9 cellular contexts compared by ENCODE assay signal in genomic region chr9:134327671-134328231, GRCh38. TPM values are rescaled to one million over a fixed set of nuclear protein-coding genes. Genes with fewer than 3 reads are reported as not detected.
DNase-seq lines count a peak whose midpoint lies in the region; ATAC-seq and TF ChIP-seq lines count a peak whose summit lies in the region.
"Had no signal": no experiment of that assay in that cellular context is flagged by ENCODE, and none has a peak within 500 bp of the region (broad histone marks: within the 10 kb centered on the region; RNA-seq: fewer than 3 reads in every experiment).

No MANE protein-coding gene starts in this region.

- TF ChIP-seq CTCF in DND-41 (IDR thresholded peaks at IDR 0.05; ENCODE audit: borderline replicate concordance, extremely low read depth, low read length, poor library complexity, severe bottlenecking) (no peak), WTC11 (IDR thresholded peaks at IDR 0.05) (no peak), left ventricle myocardium inferior (IDR thresholded peaks at IDR 0.05; ENCODE audit: borderline replicate concordance) (no peak)

- H3K27me3 ChIP-seq in DND-41 (ENCODE audit: insufficient read depth, low read length, poor library complexity) (peaks cover 2% of the 10 kb centered on the region), left ventricle myocardium inferior (ENCODE audit: low read depth) (no peaks in the 10 kb centered on the region), rectal smooth muscle tissue (ENCODE audit: control insufficient read depth, insufficient read depth, low read length) (no peaks in the 10 kb centered on the region)

- H3K9ac ChIP-seq in DND-41 (ENCODE audit: low read depth, low read length): peak overlapping the region; percentile 69; the same call in 1 of the 2 replicates
- H3K9ac ChIP-seq in rectal smooth muscle tissue (ENCODE audit: low read length): peak overlapping the region; percentile 70

- H3K4me3 Mint-ChIP-seq in WTC11: peak overlapping the region; percentile 60
- H3K4me3 Mint-ChIP-seq: activated CD8-positive, alpha-beta memory T cell treated with anti-CD3 and anti-CD28 coated beads, Interleukin-2, amount 10 ng/mL, durations not matched to agents 7 days and 5 days had no signal

- POLR2A ChIA-PET in WTC11 (lab: Charles Lee): no interaction called here
- POLR2A ChIA-PET in HEK293T (lab: Yijun Ruan, JAX): interaction anchor here (0.8 to 1.2 kb wide), 2 partner anchors 10 to 112 kb away, joined by 3 to 4 read pairs; no protein-coding TSS in a partner anchor

- peaks cover 18% of the 10 kb centered on the region for H3K79me2 ChIP-seq in DND-41 (ENCODE audit: insufficient read depth, low read length)

- H3K27me3 Mint-ChIP-seq in WTC11 (ENCODE audit: low read depth): no peaks in the 10 kb centered on the region

- DNase-seq in DND-41 (no peak), WTC11 (ENCODE audit: low spot score) (no peak), left ventricle myocardium inferior (peak; percentile 10), DMS53 treated with DMSO at 0.1 percent for 48 hours (lab: John Stamatoyannopoulos, UW; ENCODE audit: unreplicated experiment) (no peak), HEK293T (ENCODE audit: extremely low spot score) (no peak), DMS79 (lab: John Stamatoyannopoulos, UW) (no peak)
- no peak for DNase-seq in activated CD4-positive, alpha-beta T cell treated with anti-CD3 and anti-CD28 coated beads, Interleukin-2, amount 50 U/mL, for 48 hours
- DNase-seq: activated CD8-positive, alpha-beta memory T cell treated with anti-CD3 and anti-CD28 coated beads, Interleukin-2, amount 10 ng/mL, durations not matched to agents 7 days and 5 days had no signal

- no peaks in the 10 kb centered on the region for H3K9me3 ChIP-seq in DND-41 (ENCODE audit: insufficient read depth, low read length, severe bottlenecking)
- no peaks in the 10 kb centered on the region for H3K9me3 ChIP-seq in left ventricle myocardium inferior (replicated peaks)

- no peak for ATAC-seq in DND-41 (ENCODE audit: insufficient read depth, low read depth)
- ATAC-seq in WTC11: no peak
- ATAC-seq: activated CD8-positive, alpha-beta memory T cell treated with anti-CD3 and anti-CD28 coated beads, Interleukin-2, amount 10 ng/mL, durations not matched to agents 7 days and 5 days had no signal

- H3K27ac ChIP-seq in DND-41 (ENCODE audit: low read length) (no peak overlapping the region), left ventricle myocardium inferior (replicated peaks) (peak overlapping the region; percentile 93), rectal smooth muscle tissue (ENCODE audit: low read depth, low read length) (no peak overlapping the region)

- peaks cover 37% of the 10 kb centered on the region for H3K4me1 Mint-ChIP-seq in WTC11

- H3K4me2 ChIP-seq in DND-41 (ENCODE audit: insufficient read depth, low read length): peak overlapping the region; percentile 79

- no peaks in the 10 kb centered on the region for H3K9me3 Mint-ChIP-seq in WTC11

- H3K4me1 ChIP-seq in DND-41 (ENCODE audit: insufficient read depth, low read length): peaks cover 20% of the 10 kb centered on the region
- H3K4me1 ChIP-seq in left ventricle myocardium inferior: peaks cover 83% of the 10 kb centered on the region
- peaks cover 17% of the 10 kb centered on the region for H3K4me1 ChIP-seq in rectal smooth muscle tissue (ENCODE audit: control insufficient read depth, insufficient read depth, low read length)

- no peaks in the 10 kb centered on the region for H3K36me3 Mint-ChIP-seq in WTC11
- H3K36me3 Mint-ChIP-seq: activated CD8-positive, alpha-beta memory T cell treated with anti-CD3 and anti-CD28 coated beads, Interleukin-2, amount 10 ng/mL, durations not matched to agents 7 days and 5 days had no signal

- intact Hi-C loops in left ventricle myocardium inferior (cut with micrococcal nuclease): no loop called here

- H4K20me1 ChIP-seq in DND-41 (ENCODE audit: insufficient read depth, low read length): peaks cover 60% of the 10 kb centered on the region

- no peak overlapping the region for H3K27ac Mint-ChIP-seq in WTC11
- H3K27ac Mint-ChIP-seq: activated CD8-positive, alpha-beta memory T cell treated with anti-CD3 and anti-CD28 coated beads, Interleukin-2, amount 10 ng/mL, durations not matched to agents 7 days and 5 days had no signal

- no peak overlapping the region for H2AFZ ChIP-seq in DND-41 (ENCODE audit: low read depth, low read length)

- H3K36me3 ChIP-seq in DND-41 (ENCODE audit: insufficient read depth, low read length) (no peaks in the 10 kb centered on the region), left ventricle myocardium inferior (no peaks in the 10 kb centered on the region), rectal smooth muscle tissue (ENCODE audit: control insufficient read depth, insufficient read depth, low read length) (no peaks in the 10 kb centered on the region)

- H3K4me3 ChIP-seq in DND-41 (ENCODE audit: low read depth in 1 of 2, low read length in 2 of 2) (peak overlapping the region in 1 of 2 experiments; percentile 62; a peak in 2 of 4 replicates), left ventricle myocardium inferior (peak overlapping the region; percentile 91), rectal smooth muscle tissue (ENCODE audit: low read length) (peak overlapping the region; percentile 38)

- CTCF ChIA-PET in WTC11 (lab: Charles Lee) (interaction anchor here (0.9 to 2.2 kb wide), 5 partner anchors 28 to 545 kb away, joined by 3 to 11 read pairs (median 4); no protein-coding TSS in a partner anchor), HEK293T (lab: Yijun Ruan, JAX) (interaction anchor here (0.8 kb wide), 1 partner anchor 152 kb away, joined by 3 read pairs; no protein-coding TSS in a partner anchor)

TF ChIP-seq in WTC11, 78 proteins besides CTCF, POLR2A, EP300 and RAD21 (continues in another document):
- TF ChIP-seq E2F5 (CRISPR knock-in tag; IDR thresholded peaks at IDR 0.05) (no peak), TEAD4 (CRISPR knock-in tag; IDR thresholded peaks at IDR 0.05) (no peak), USF2 (CRISPR knock-in tag; IDR thresholded peaks at IDR 0.05) (no peak)

TF ChIP-seq in HEK293T, 16 proteins besides CTCF, POLR2A, EP300 and RAD21:
- TF ChIP-seq ARNT (IDR thresholded peaks at IDR 0.05) (no peak), ELF4 (IDR thresholded peaks at IDR 0.05) (no peak), TARDBP (IDR thresholded peaks at IDR 0.05) (no peak), SUZ12 (IDR thresholded peaks at IDR 0.05) (no peak), FOXM1 (IDR thresholded peaks at IDR 0.05; ENCODE audit: borderline replicate concordance) (no peak), LEF1 (IDR thresholded peaks at IDR 0.05; ENCODE audit: borderline replicate concordance) (no peak), PKNOX1 (IDR thresholded peaks at IDR 0.05) (no peak), NFRKB (IDR thresholded peaks at IDR 0.05) (no peak), FOXK2 (IDR thresholded peaks at IDR 0.05) (no peak), CTBP1 (IDR thresholded peaks at IDR 0.05; ENCODE audit: borderline replicate concordance) (no peak), BHLHE40 (IDR thresholded peaks at IDR 0.05; ENCODE audit: borderline replicate concordance) (no peak)

RNA-seq across cellular contexts. Expression of gene RXRA, which starts 1.5 kb away (rescaled TPM):
- total RNA-seq in WTC11 (2021) (24.9 to 27.5 TPM (median 25.0 TPM) in 3 replicates), left ventricle myocardium inferior (57.1 TPM)
